Comparison of ENCODE assay signal across 6 cellular contexts in genomic region chr21:35157374-35157773, GRCh38.
DNase-seq lines count a peak whose midpoint lies in the region; FAIRE-seq and TF ChIP-seq lines count a peak whose summit lies in the region.
"Not testable (repeated sequence)": the region's sequence is repeated elsewhere in the genome, so short reads cannot be mapped to it uniquely, and the experiment has no call there.

No MANE protein-coding gene starts in this region.

- not testable (repeated sequence) for H2AFZ ChIP-seq in astrocyte (ENCODE audit: low read depth, low read length)

- not testable (repeated sequence) for H3K9ac ChIP-seq in astrocyte (ENCODE audit: low read length)

- CTCF ChIA-PET in HEK293 (lab: Yijun Ruan, JAX): not testable (repeated sequence)

- not testable (repeated sequence) for TF ChIP-seq POLR2A in esophagus muscularis mucosa (IDR thresholded peaks at IDR 0.05; ENCODE audit: low read depth); testis (IDR thresholded peaks at IDR 0.05)

- not testable (repeated sequence) for H3K27me3 Mint-ChIP-seq in astrocyte (ENCODE audit: low read depth, unreplicated experiment)

- H3K4me3 Mint-ChIP-seq in astrocyte (ENCODE audit: unreplicated experiment): not testable (repeated sequence)

- not testable (repeated sequence) for H3K4me1 Mint-ChIP-seq in astrocyte (ENCODE audit: low read depth, unreplicated experiment)

- H3K27me3 ChIP-seq in astrocyte (ENCODE audit: insufficient read depth, low read length); esophagus muscularis mucosa; testis: not testable (repeated sequence)

- not testable (repeated sequence) for TF ChIP-seq CTCF in HEK293 (tag by site-specific recombination; IDR thresholded peaks at IDR 0.05); astrocyte (IDR thresholded peaks at IDR 0.05; ENCODE audit: insufficient read depth, low read depth, low read length); esophagus muscularis mucosa (IDR thresholded peaks at IDR 0.05); testis (IDR thresholded peaks at IDR 0.05)

- not testable (repeated sequence) for H3K36me3 Mint-ChIP-seq in astrocyte (ENCODE audit: low read depth, unreplicated experiment)

- peak; percentile 23 for DNase-seq in OCI-M1 (lab: John Stamatoyannopoulos, UW)
- peak; percentile 67 for DNase-seq in astrocyte (ENCODE audit: low read depth)
- DNase-seq in esophagus muscularis mucosa (ENCODE audit: extremely low spot score): peak; percentile 81
- DNase-seq in kidney tubule cell (ENCODE audit: low spot score): peak; percentile 13
- peak; percentile 26 for DNase-seq in testis

- H3K36me3 ChIP-seq in HEK293 (ENCODE audit: control insufficient read depth in 2 of 2, insufficient read depth in 1 of 2, low read length in 2 of 2); astrocyte (ENCODE audit: insufficient read depth, low read length); esophagus muscularis mucosa; testis (ENCODE audit: low read depth, missing control alignments): not testable (repeated sequence)

- H3K4me1 ChIP-seq in HEK293 (ENCODE audit: control insufficient read depth, insufficient read depth, low read length); esophagus muscularis mucosa; testis: not testable (repeated sequence)
- H3K4me1 ChIP-seq in astrocyte (ENCODE audit: insufficient read depth, low read length): peaks cover 11% of the 10 kb centered on the region

- intact Hi-C loops in esophagus muscularis mucosa (cut with DNase I); testis (cut with DNase I; ENCODE audit: low total_unique reads): not testable (repeated sequence)

- not testable (repeated sequence) for H3K9me3 ChIP-seq in HEK293 (ENCODE audit: control insufficient read depth, insufficient read depth, low read depth, low read length); astrocyte (ENCODE audit: insufficient read depth, low read depth, low read length); esophagus muscularis mucosa; testis

- H4K20me1 ChIP-seq in astrocyte (ENCODE audit: insufficient read depth, low read length): not testable (repeated sequence)

- POLR2A ChIA-PET in HEK293 (lab: Yijun Ruan, JAX): not testable (repeated sequence)

- H3K27ac ChIP-seq in HEK293 (ENCODE audit: extremely low read depth, low read depth, low read length); astrocyte (ENCODE audit: low read depth, low read length); esophagus muscularis mucosa (replicated peaks in 1 of 4); testis: not testable (repeated sequence)

- not testable (repeated sequence) for TF ChIP-seq EP300 in esophagus muscularis mucosa (IDR thresholded peaks at IDR 0.05)

- WGBS in esophagus muscularis mucosa: 64% methylated on average over 1 of the region's 1 CpG
- 69 to 93% methylated on average over 1 of the region's 1 CpG for WGBS in testis, 2 donors

- H3K79me2 ChIP-seq in astrocyte (ENCODE audit: insufficient read depth, low read length): not testable (repeated sequence)

- not testable (repeated sequence) for H3K4me3 ChIP-seq in HEK293 (ENCODE audit: low read depth, low read length); astrocyte (ENCODE audit: insufficient read depth, low read depth, low read length); esophagus muscularis mucosa; testis

- not testable (repeated sequence) for FAIRE-seq in astrocyte (lab: Jason Lieb, UNC)

- H3K27ac Mint-ChIP-seq in astrocyte (ENCODE audit: unreplicated experiment): not testable (repeated sequence)

- peaks cover 12% of the 10 kb centered on the region for H3K9me3 Mint-ChIP-seq in astrocyte (ENCODE audit: unreplicated experiment)

- not testable (repeated sequence) for H3K4me2 ChIP-seq in astrocyte (ENCODE audit: low read length)

TF ChIP-seq in HEK293, 187 proteins besides CTCF, POLR2A, EP300 and RAD21:
- TF ChIP-seq SETDB1 (IDR thresholded peaks at IDR 0.05; ENCODE audit: insufficient read length, low read length): peak; percentile 85

Comparison
In these comparisons a context has a peak if more than half of its experiments do, and no peak if none do; other contexts are left out.
1. DNase-seq: peak in every context shown above with its lines; median percentile 81 in esophagus muscularis mucosa; 67 in astrocyte; 26 in testis; 23 in OCI-M1; 13 in kidney tubule cell.